17 cellular contexts compared by ENCODE assay signal in the genomic region with DNA sequence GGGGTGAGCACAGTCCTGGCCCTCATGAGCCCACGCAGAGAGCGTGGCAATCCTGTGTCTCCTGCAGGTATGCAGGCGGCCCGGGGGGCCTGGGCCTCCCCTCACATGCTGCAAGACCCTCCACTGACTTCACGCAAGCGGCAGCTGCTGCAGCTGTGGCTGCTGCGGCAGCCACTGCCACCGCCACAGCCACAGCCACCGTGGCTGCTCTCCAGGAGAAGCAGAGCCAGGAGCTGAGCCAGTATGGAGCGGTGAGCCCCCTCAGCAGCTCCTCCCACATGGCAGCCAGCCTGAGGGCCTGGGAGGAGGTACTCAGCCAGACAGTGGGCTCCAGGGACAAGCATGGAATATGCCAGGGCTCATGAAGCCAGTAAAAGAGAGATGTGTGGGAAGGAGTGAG. TPM values are rescaled to one million over a fixed set of nuclear protein-coding genes. Genes with fewer than 3 reads are reported as not detected.
DNase-seq lines count a peak whose midpoint lies in the region; ATAC-seq and TF ChIP-seq lines count a peak whose summit lies in the region.
"Had no signal": no experiment of that assay in that cellular context is flagged by ENCODE, and none has a peak within 500 bp of the region (broad histone marks: within the 10 kb centered on the region; RNA-seq: fewer than 3 reads in every experiment).

No MANE protein-coding gene starts in this region.

- POLR2A ChIA-PET in SK-N-SH (lab: Yijun Ruan, JAX) = no interaction called here

- 100% methylated on average over 5 of the region's 10 CpGs for WGBS in SK-N-SH (ENCODE audit: low lambda C conversion rate)
- WGBS in aorta, 2 donors = 15 to 17% methylated on average over 10 of the region's 10 CpGs

- TF ChIP-seq CTCF in SK-N-SH (IDR thresholded peaks at IDR 0.05) = no peak
- TF ChIP-seq CTCF in dorsolateral prefrontal cortex (IDR thresholded peaks at IDR 0.05 in 54 of 56, conservative IDR thresholded peaks at IDR 0.05 in 2 of 56; ENCODE audit: low read depth in 1 of 56, partially characterized antibody in 56 of 56) = no peak
- TF ChIP-seq CTCF in lower lobe of right lung (IDR thresholded peaks at IDR 0.05) = no peak

- H3K9ac ChIP-seq in SK-N-SH = no peak overlapping the region
- H3K9ac ChIP-seq: parathyroid adenoma had no signal

- H3K4me2 ChIP-seq in SK-N-SH = no peak overlapping the region

- H3K36me3 ChIP-seq in SK-N-SH (replicated peaks in 1 of 2; ENCODE audit: control insufficient read depth in 1 of 2, insufficient read depth in 2 of 2, low read length in 1 of 2) = peaks cover 34 to 47% of the 10 kb centered on the region in 2 experiments
- H3K36me3 ChIP-seq in aorta (ENCODE audit: control insufficient read depth in 1 of 2, insufficient read depth in 2 of 2, low read length in 1 of 2) = peaks cover 4 to 5% of the 10 kb centered on the region in 2 donors
- peaks cover 62% of the 10 kb centered on the region for H3K36me3 ChIP-seq in lower lobe of right lung

- H2AFZ ChIP-seq in SK-N-SH (ENCODE audit: low read depth) = no peak overlapping the region
- H2AFZ ChIP-seq: parathyroid adenoma had no signal

- no peak overlapping the region for H3K27ac ChIP-seq in SK-N-SH (ENCODE audit: low read depth in 2 of 2, low read length in 1 of 2)
- peak overlapping the region in 55 of 59 donors; percentile 16 to 84 (median 71) for H3K27ac ChIP-seq in dorsolateral prefrontal cortex
- no peak overlapping the region for H3K27ac ChIP-seq in aorta (ENCODE audit: low read depth in 1 of 2, low read length in 2 of 2)
- no peak overlapping the region for H3K27ac ChIP-seq in lower lobe of right lung
- H3K27ac ChIP-seq: parathyroid adenoma, tibial nerve, VCaP had no signal

- no peak for TF ChIP-seq RAD21 in SK-N-SH (IDR thresholded peaks at IDR 0.05; ENCODE audit: low read length)

- intact Hi-C loops in dorsolateral prefrontal cortex (cut with DNase I) = loop anchor here in 1 of 2 donors (5.0 kb wide), 1 partner anchor 85 kb away; no protein-coding TSS in a partner anchor
- intact Hi-C loops in aorta (cut with DNase I) = no loop called here
- intact Hi-C loops in lower lobe of right lung (cut with DNase I) = no loop called here

- DNase-seq in SK-N-SH (peak; percentile 45), dorsolateral prefrontal cortex (peak in 5 of 10 donors; percentile 39 to 67 (median 58)), myocyte (ENCODE audit: low read depth) (peak; percentile 41), aorta (peak; percentile 76 to 86), OCI-M1 (lab: John Stamatoyannopoulos, UW) (no peak), NCI-H146 (lab: John Stamatoyannopoulos, UW) (no peak), lower lobe of right lung (no peak)
- DNase-seq: activated naive CD4-positive, alpha-beta T cell treated with Interleukin-2 at 50 U/mL for 16 hours; CD4-positive, alpha-beta T cell; DMS79; naive thymus-derived CD4-positive, alpha-beta T cell; NCI-H1417 treated with DMSO at 0.1 percent for 48 hours; stimulated activated CD4-positive, alpha-beta T cell treated with anti-CD3 and anti-CD28 coated beads, Interleukin-12 subunit alpha, Interleukin-12 subunit beta, amount 100 ng/mL, for 4 hours had no signal

- H3K9me2 ChIP-seq in SK-N-SH = no peaks in the 10 kb centered on the region

- H3K9me3 ChIP-seq in SK-N-SH = no peaks in the 10 kb centered on the region
- H3K9me3 ChIP-seq in aorta (ENCODE audit: control insufficient read depth, low read length) = no peaks in the 10 kb centered on the region
- no peaks in the 10 kb centered on the region for H3K9me3 ChIP-seq in lower lobe of right lung
- H3K9me3 ChIP-seq: tibial nerve had no signal

- no peaks in the 10 kb centered on the region for H3K27me3 ChIP-seq in SK-N-SH (ENCODE audit: insufficient read depth)
- H3K27me3 ChIP-seq in dorsolateral prefrontal cortex = no peaks in the 10 kb centered on the region
- H3K27me3 ChIP-seq in aorta (ENCODE audit: control insufficient read depth in 1 of 2, insufficient read depth in 2 of 2, low read length in 1 of 2) = no peaks in the 10 kb centered on the region
- H3K27me3 ChIP-seq in lower lobe of right lung (ENCODE audit: low read depth) = no peaks in the 10 kb centered on the region
- H3K27me3 ChIP-seq: tibial nerve had no signal

- ATAC-seq in SK-N-SH treated with all-trans-retinoic acid at 6 μM for 48 hours (no peak; the same call in 2 of the 3 replicates), aorta (ENCODE audit: low FRiP score) (peak; percentile 44), lower lobe of right lung (no peak)
- ATAC-seq: naive thymus-derived CD4-positive, alpha-beta T cell had no signal

- H3K79me2 ChIP-seq in SK-N-SH (ENCODE audit: insufficient read depth) = peaks cover 34% of the 10 kb centered on the region

- H4K20me1 ChIP-seq in SK-N-SH (ENCODE audit: insufficient read depth) = peaks cover 15% of the 10 kb centered on the region; the same call in 1 of the 2 replicates

- CTCF ChIA-PET in SK-N-SH (lab: Yijun Ruan, JAX) = no interaction called here

- TF ChIP-seq EP300 in SK-N-SH (IDR thresholded peaks at IDR 0.05; ENCODE audit: borderline replicate concordance in 1 of 2, low read depth in 1 of 2, low read length in 1 of 2) = no peak

- H3F3A ChIP-seq in SK-N-SH (replicated peaks; ENCODE audit: insufficient read depth) = no peaks in the 10 kb centered on the region

- H3K4me3 ChIP-seq in SK-N-SH (ENCODE audit: low read depth in 2 of 2, low read length in 1 of 2) (no peak overlapping the region), dorsolateral prefrontal cortex (no peak overlapping the region), aorta (ENCODE audit: low read length in 2 of 2) (no peak overlapping the region), lower lobe of right lung (no peak overlapping the region)
- H3K4me3 ChIP-seq: tibial nerve had no signal

- H3K4me1 ChIP-seq in SK-N-SH (ENCODE audit: control insufficient read depth in 1 of 2, insufficient read depth in 2 of 2, low read depth in 1 of 2, low read length in 1 of 2) = peaks cover 0 to 29% of the 10 kb centered on the region in 2 experiments; a peak in 1 of 4 replicates
- H3K4me1 ChIP-seq in aorta (ENCODE audit: control insufficient read depth in 1 of 2, insufficient read depth in 2 of 2, low read length in 2 of 2) = no peaks in the 10 kb centered on the region
- peaks cover 42% of the 10 kb centered on the region for H3K4me1 ChIP-seq in lower lobe of right lung

TF ChIP-seq in SK-N-SH, 30 proteins besides CTCF, POLR2A, EP300 and RAD21 (continues in another document):
- TF ChIP-seq NRF1 (IDR thresholded peaks at IDR 0.05; ENCODE audit: low read depth, low read length) (no peak), MXI1 (IDR thresholded peaks at IDR 0.05; ENCODE audit: low read depth, low read length) (no peak), ELF1 (IDR thresholded peaks at IDR 0.05) (no peak), GABPA (IDR thresholded peaks at IDR 0.05; ENCODE audit: low read depth) (no peak), TCF12 (IDR thresholded peaks at IDR 0.05) (no peak), RFX5 (IDR thresholded peaks at IDR 0.05; ENCODE audit: low read length) (no peak), SMC3 (IDR thresholded peaks at IDR 0.05; ENCODE audit: low read depth, low read length) (no peak)
- TF ChIP-seq, protein P1, sequence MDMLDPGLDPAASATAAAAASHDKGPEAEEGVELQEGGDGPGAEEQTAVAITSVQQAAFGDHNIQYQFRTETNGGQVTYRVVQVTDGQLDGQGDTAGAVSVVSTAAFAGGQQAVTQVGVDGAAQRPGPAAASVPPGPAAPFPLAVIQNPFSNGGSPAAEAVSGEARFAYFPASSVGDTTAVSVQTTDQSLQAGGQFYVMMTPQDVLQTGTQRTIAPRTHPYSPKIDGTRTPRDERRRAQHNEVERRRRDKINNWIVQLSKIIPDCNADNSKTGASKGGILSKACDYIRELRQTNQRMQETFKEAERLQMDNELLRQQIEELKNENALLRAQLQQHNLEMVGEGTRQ (IDR thresholded peaks at IDR 0.05; ENCODE audit: borderline replicate concordance, low read depth, low read length) = no peak

TF ChIP-seq in SK-N-SH treated with all-trans-retinoic acid at 6 μM for 48 hours, 23 proteins besides CTCF, POLR2A, EP300 and RAD21 (continues in another document):
- TF ChIP-seq GLIS3 (CRISPR knock-in tag; IDR thresholded peaks at IDR 0.05) (no peak), ZNF70 (CRISPR knock-in tag; IDR thresholded peaks at IDR 0.05) (no peak), ESRRG (CRISPR knock-in tag; IDR thresholded peaks at IDR 0.05) (no peak), ZC3H10 (CRISPR knock-in tag; IDR thresholded peaks at IDR 0.05) (no peak), RARB (CRISPR knock-in tag; IDR thresholded peaks at IDR 0.05) (no peak)
- TF ChIP-seq, protein P2, sequence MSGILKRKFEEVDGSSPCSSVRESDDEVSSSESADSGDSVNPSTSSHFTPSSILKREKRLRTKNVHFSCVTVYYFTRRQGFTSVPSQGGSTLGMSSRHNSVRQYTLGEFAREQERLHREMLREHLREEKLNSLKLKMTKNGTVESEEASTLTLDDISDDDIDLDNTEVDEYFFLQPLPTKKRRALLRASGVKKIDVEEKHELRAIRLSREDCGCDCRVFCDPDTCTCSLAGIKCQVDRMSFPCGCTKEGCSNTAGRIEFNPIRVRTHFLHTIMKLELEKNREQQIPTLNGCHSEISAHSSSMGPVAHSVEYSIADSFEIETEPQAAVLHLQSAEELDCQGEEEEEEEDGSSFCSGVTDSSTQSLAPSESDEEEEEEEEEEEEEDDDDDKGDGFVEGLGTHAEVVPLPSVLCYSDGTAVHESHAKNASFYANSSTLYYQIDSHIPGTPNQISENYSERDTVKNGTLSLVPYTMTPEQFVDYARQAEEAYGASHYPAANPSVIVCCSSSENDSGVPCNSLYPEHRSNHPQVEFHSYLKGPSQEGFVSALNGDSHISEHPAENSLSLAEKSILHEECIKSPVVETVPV (CRISPR knock-in tag; IDR thresholded peaks at IDR 0.05) = no peak

RNA-seq across cellular contexts. Expression of a gene that starts 8.7 kb away (rescaled TPM):
- polyA plus RNA-seq in SK-N-SH (2012; rRNA removed) (17.8 and 18.1 TPM in 2 replicates), aorta (10 to 100 TPM; 11.6 to 69.9 TPM)
- 4.0 and 7.0 TPM in 2 replicates for polyA plus RNA-seq in SK-N-SH (2012; cell fraction: cytosol; rRNA removed)
- polyA plus RNA-seq in SK-N-SH (2012; cell fraction: nucleus; rRNA removed) = 116 and 138 TPM in 2 replicates
- total RNA-seq in dorsolateral prefrontal cortex (100 to 1,000 TPM; 106 to 231 (median 160) TPM), myocyte (14.7 and 21.8 TPM in 2 replicates), aorta (10 to 100 TPM; 64.5 to 96.6 TPM), lower lobe of right lung (97.9 TPM)
- 67.7 TPM for polyA plus RNA-seq in myocyte (2012)

RNA-seq across cellular contexts. Expression of a gene that starts 39.2 kb away (rescaled TPM):
- polyA plus RNA-seq in SK-N-SH (2012; rRNA removed) = 6,239 and 6,267 TPM in 2 replicates
- polyA plus RNA-seq in SK-N-SH (2012; cell fraction: cytosol; rRNA removed) = 7,289 and 8,124 TPM in 2 replicates
- 2,405 and 2,816 TPM in 2 replicates for polyA plus RNA-seq in SK-N-SH (2012; cell fraction: nucleus; rRNA removed)
- total RNA-seq in dorsolateral prefrontal cortex = 1,000 to 10,000 TPM in 90 of 120 experiments, 100 to 1,000 TPM in 30; 527 to 1,424 (median 1,151) TPM
- total RNA-seq in myocyte = 2,394 and 2,622 TPM in 2 replicates
- polyA plus RNA-seq in myocyte (2012) = 2,331 TPM
- 100 to 1,000 TPM; 729 to 835 TPM for total RNA-seq in aorta
- polyA plus RNA-seq in aorta = 1,000 to 10,000 TPM; 1,703 to 2,385 TPM
- 964 TPM for total RNA-seq in lower lobe of right lung

Comparison
In these comparisons a context has a peak if more than half of its experiments do, and no peak if none do; other contexts are left out.
1. DNase-seq: peak in SK-N-SH (single experiment), myocyte (single experiment) and aorta (2 of 2); none in OCI-M1 (single experiment), NCI-H146 (single experiment) and lower lobe of right lung (single experiment).
2. H3K27ac ChIP-seq: peak in dorsolateral prefrontal cortex (55 of 59); none in SK-N-SH (0 of 2), aorta (0 of 2) and lower lobe of right lung (single experiment).